ENCODE assay signal across 30 cellular contexts in genomic region chr3:46191730-46192129, GRCh38. TPM values are rescaled to one million over a fixed set of nuclear protein-coding genes. Genes with fewer than 3 reads are reported as not detected.
DNase-seq lines count a peak whose midpoint lies in the region; ATAC-seq, FAIRE-seq and TF ChIP-seq lines count a peak whose summit lies in the region.
"Had no signal": no experiment of that assay in that cellular context is flagged by ENCODE, and none has a peak within 500 bp of the region (broad histone marks: within the 10 kb centered on the region; RNA-seq: fewer than 3 reads in every experiment).

No MANE protein-coding gene starts in this region.

- no peak overlapping the region for H2BK120ac ChIP-seq in mesendoderm (ENCODE audit: low read depth, low read length)

- H3K56ac ChIP-seq in mesendoderm (ENCODE audit: low read length), result no peak overlapping the region

- no peaks in the 10 kb centered on the region for H3K79me1 ChIP-seq in mesendoderm (ENCODE audit: low read length)

- H3K9ac ChIP-seq in mesendoderm (ENCODE audit: low read length) (no peak overlapping the region), kidney (ENCODE audit: low read length in 2 of 2) (no peak overlapping the region)
- H3K9ac ChIP-seq: neural progenitor cell had no signal

- peaks cover 16% of the 10 kb centered on the region for H3K9me3 Mint-ChIP-seq in dendritic cell treated with granulocyte-macrophage colony-stimulating factor and Interleukin-4, amounts not matched to agents 40 ng/mL and 50 ng/mL, for 4 days
- H3K9me3 Mint-ChIP-seq in stimulated activated naive B cell treated with anti-CD40 and anti-IgM and Interleukin-4, amounts not matched to agents 10 μg/mL and 1 μg/mL and 100 μg/mL, for 72 hours, result peaks cover 11 to 20% of the 10 kb centered on the region in 2 donors

- no CpG with 5 or more reads among the region's 3 CpGs for WGBS in mesendoderm (ENCODE audit: extremely low coverage, insufficient coverage, low lambda C conversion rate)

- TF ChIP-seq CTCF in kidney (IDR thresholded peaks at IDR 0.05; ENCODE audit: borderline replicate concordance, extremely low read depth, insufficient read depth), result no peak

- H3K4ac ChIP-seq in mesendoderm (ENCODE audit: low read depth, low read length), result no peak overlapping the region

- H3K4me2 ChIP-seq in mesendoderm (ENCODE audit: low read length), result no peak overlapping the region
- H3K4me2 ChIP-seq: hepatocyte, neural progenitor cell had no signal

- no peak for DNase-seq in GM19239 (ENCODE audit: insufficient read length, low spot score)
- peak; percentile 82 to 93 for DNase-seq in NOMO-1 (lab: John Stamatoyannopoulos, UW; ENCODE audit: unreplicated experiment in 2 of 2)
- no peak for DNase-seq in stimulated activated naive B cell treated with anti-CD40 and anti-IgM and Interleukin-4, amounts not matched to agents 10 μg/mL and 1 μg/mL and 100 μg/mL, for 72 hours
- DNase-seq in mesendoderm, result no peak
- no peak for DNase-seq in kidney
- DNase-seq: activated CD8-positive, alpha-beta memory T cell treated with anti-CD3 and anti-CD28 coated beads, Interleukin-2, amount 50 U/mL, for 48 hours; activated naive CD8-positive, alpha-beta T cell treated with anti-CD3 and anti-CD28 coated beads for 36 hours; cerebellar nuclear complex; DMS79 treated with DMSO at 0.1 percent for 48 hours; effector CD4-positive, alpha-beta T cell; foreskin keratinocyte; immature natural killer cell; KBM-7; mucosa of descending colon; NCI-H1092; NCI-H187 treated with DMSO at 0.1 percent for 48 hours; NCI-H226; uterus; WERI-Rb-1 had no signal

- H3K27me3 Mint-ChIP-seq in dendritic cell treated with granulocyte-macrophage colony-stimulating factor and Interleukin-4, amounts not matched to agents 40 ng/mL and 50 ng/mL, for 4 days, result no peaks in the 10 kb centered on the region
- no peaks in the 10 kb centered on the region for H3K27me3 Mint-ChIP-seq in stimulated activated naive B cell treated with anti-CD40 and anti-IgM and Interleukin-4, amounts not matched to agents 10 μg/mL and 1 μg/mL and 100 μg/mL, for 72 hours

- H3K36me3 Mint-ChIP-seq in dendritic cell treated with granulocyte-macrophage colony-stimulating factor and Interleukin-4, amounts not matched to agents 40 ng/mL and 50 ng/mL, for 4 days (ENCODE audit: low read depth), result peaks cover 7% of the 10 kb centered on the region
- peaks cover 6 to 8% of the 10 kb centered on the region in 2 donors for H3K36me3 Mint-ChIP-seq in stimulated activated naive B cell treated with anti-CD40 and anti-IgM and Interleukin-4, amounts not matched to agents 10 μg/mL and 1 μg/mL and 100 μg/mL, for 72 hours

- H3K27me3 ChIP-seq in mesendoderm (ENCODE audit: insufficient read depth, low read length, poor library complexity), result no peaks in the 10 kb centered on the region
- H3K27me3 ChIP-seq: foreskin keratinocyte, hepatocyte, neural progenitor cell, uterus had no signal

- no peaks in the 10 kb centered on the region for H3K36me3 ChIP-seq in mesendoderm (ENCODE audit: control insufficient read depth, insufficient read depth, low read length)
- no peaks in the 10 kb centered on the region for H3K36me3 ChIP-seq in kidney (ENCODE audit: control insufficient read depth in 1 of 2, insufficient read depth in 2 of 2, low read length in 2 of 2)
- H3K36me3 ChIP-seq: neural progenitor cell, uterus, WERI-Rb-1 had no signal

- H2BK15ac ChIP-seq in mesendoderm (replicated peaks; ENCODE audit: low read depth), result no peak overlapping the region

- H3K4me3 Mint-ChIP-seq in dendritic cell treated with granulocyte-macrophage colony-stimulating factor and Interleukin-4, amounts not matched to agents 40 ng/mL and 50 ng/mL, for 4 days, result no peak overlapping the region
- H3K4me3 Mint-ChIP-seq in stimulated activated naive B cell treated with anti-CD40 and anti-IgM and Interleukin-4, amounts not matched to agents 10 μg/mL and 1 μg/mL and 100 μg/mL, for 72 hours, result no peak overlapping the region
- H3K4me3 Mint-ChIP-seq: activated naive CD8-positive, alpha-beta T cell treated with anti-CD3 and anti-CD28 coated beads for 36 hours; immature natural killer cell; neural progenitor cell had no signal

- no peak overlapping the region for H2BK5ac ChIP-seq in mesendoderm (ENCODE audit: low read length)

- no peak overlapping the region for H4K8ac ChIP-seq in mesendoderm (ENCODE audit: low read depth, low read length)

- no peaks in the 10 kb centered on the region for H3K4me1 ChIP-seq in mesendoderm (ENCODE audit: control insufficient read depth, low read depth, low read length)
- H3K4me1 ChIP-seq in kidney (ENCODE audit: control insufficient read depth in 1 of 2, insufficient read depth in 1 of 2, low read depth in 1 of 2, low read length in 2 of 2), result no peaks in the 10 kb centered on the region
- H3K4me1 ChIP-seq: foreskin keratinocyte, neural progenitor cell, uterus had no signal

- no peak overlapping the region for H4K5ac ChIP-seq in mesendoderm (ENCODE audit: low read length)

- no peak overlapping the region for H3K27ac ChIP-seq in mesendoderm (ENCODE audit: low read depth, low read length)
- no peak overlapping the region for H3K27ac ChIP-seq in kidney (ENCODE audit: low read depth in 2 of 2, low read length in 2 of 2)
- H3K27ac ChIP-seq: foreskin keratinocyte, hepatocyte, neural progenitor cell, SK-N-MC, uterus, WERI-Rb-1 had no signal

- H3K23ac ChIP-seq in mesendoderm (ENCODE audit: low read length), result no peak overlapping the region

- no peaks in the 10 kb centered on the region for H3K79me2 ChIP-seq in mesendoderm (ENCODE audit: control insufficient read depth, insufficient read depth, low read length)
- H3K79me2 ChIP-seq: hepatocyte had no signal

- H3K27ac Mint-ChIP-seq in dendritic cell treated with granulocyte-macrophage colony-stimulating factor and Interleukin-4, amounts not matched to agents 40 ng/mL and 50 ng/mL, for 4 days, result peak overlapping the region; percentile 50
- H3K27ac Mint-ChIP-seq in stimulated activated naive B cell treated with anti-CD40 and anti-IgM and Interleukin-4, amounts not matched to agents 10 μg/mL and 1 μg/mL and 100 μg/mL, for 72 hours, result no peak overlapping the region
- H3K27ac Mint-ChIP-seq: activated naive CD8-positive, alpha-beta T cell treated with anti-CD3 and anti-CD28 coated beads for 36 hours; immature natural killer cell; neural progenitor cell had no signal

- ATAC-seq in stimulated activated naive B cell treated with anti-CD40 and anti-IgM and Interleukin-4, amounts not matched to agents 10 μg/mL and 1 μg/mL and 100 μg/mL, for 72 hours (replicated peaks), result peak; percentile 22 to 33
- ATAC-seq in HG03571 (IDR thresholded peaks at IDR 0.05; ENCODE audit: unreplicated experiment), result no peak
- ATAC-seq: foreskin keratinocyte, mucosa of descending colon had no signal

- H3K9me3 ChIP-seq in kidney (ENCODE audit: control insufficient read depth in 1 of 2, low read length in 2 of 2), result peaks cover 6 to 7% of the 10 kb centered on the region in 2 donors

- peak; percentile 83 for FAIRE-seq in GM19239 (lab: Jason Lieb, UNC)
- no peak for FAIRE-seq in kidney (lab: Jason Lieb, UNC)
- FAIRE-seq: H54, RCC 7860 had no signal

- H3K18ac ChIP-seq in mesendoderm (ENCODE audit: low read length), result no peak overlapping the region

- H3K4me3 ChIP-seq in mesendoderm (ENCODE audit: low read length), result no peak overlapping the region
- H3K4me3 ChIP-seq in kidney (ENCODE audit: low read length in 2 of 2), result no peak overlapping the region
- H3K4me3 ChIP-seq: hepatocyte, mucosa of descending colon, neural progenitor cell, SK-N-MC, uterus had no signal

- H3K4me1 Mint-ChIP-seq in dendritic cell treated with granulocyte-macrophage colony-stimulating factor and Interleukin-4, amounts not matched to agents 40 ng/mL and 50 ng/mL, for 4 days (ENCODE audit: low read depth), result peaks cover 51% of the 10 kb centered on the region
- H3K4me1 Mint-ChIP-seq in stimulated activated naive B cell treated with anti-CD40 and anti-IgM and Interleukin-4, amounts not matched to agents 10 μg/mL and 1 μg/mL and 100 μg/mL, for 72 hours, result peaks cover 20 to 31% of the 10 kb centered on the region in 2 donors
- H3K4me1 Mint-ChIP-seq: neural progenitor cell had no signal

- intact Hi-C loops in dendritic cell treated with granulocyte-macrophage colony-stimulating factor and Interleukin-4, amounts not matched to agents 40 ng/mL and 50 ng/mL, for 4 days (cut with micrococcal nuclease), result no loop called here
- intact Hi-C loops in kidney (cut with DNase I), result no loop called here

- H2AK5ac ChIP-seq in mesendoderm (ENCODE audit: low read length), result no peak overlapping the region

RNA-seq across cellular contexts. Expression of gene CCR1, which starts 16.4 kb away (rescaled TPM):
- polyA plus RNA-seq in mesendoderm (2013, experiment 1 of 2), result 0.15 TPM
- 0.15 TPM for polyA plus RNA-seq in mesendoderm (2013, experiment 2 of 2)
- total RNA-seq in kidney, result 13.8 TPM
- polyA plus RNA-seq in kidney (ENCODE audit: insufficient read depth, low read depth, low replicate concordance), result 7.4 TPM
- total RNA-seq: epithelial cell of proximal tubule, foreskin keratinocyte had no signal
- polyA plus RNA-seq: foreskin keratinocyte had no signal

RNA-seq across cellular contexts. Expression of gene CCR3, which starts 50.5 kb away (rescaled TPM):
- polyA plus RNA-seq in mesendoderm (2013, experiment 1 of 2), result 0.08 TPM
- polyA plus RNA-seq in mesendoderm (2013, experiment 2 of 2), result 0.06 TPM
- not detected for total RNA-seq in kidney
- not detected for polyA plus RNA-seq in kidney (ENCODE audit: insufficient read depth, low read depth, low replicate concordance)
- total RNA-seq: activated naive CD8-positive, alpha-beta T cell treated with anti-CD3 and anti-CD28 coated beads for 36 hours; epithelial cell of proximal tubule; foreskin keratinocyte; hepatocyte; posterior vena cava; skeletal muscle tissue; temporal lobe; uterus had no signal
- polyA plus RNA-seq: foreskin keratinocyte had no signal

Comparison
In these comparisons a context has a peak if more than half of its experiments do, and no peak if none do; other contexts are left out.
1. DNase-seq: peak in NOMO-1 (2 of 2); none in GM19239 (single experiment), stimulated activated naive B cell treated with anti-CD40 and anti-IgM and Interleukin-4, amounts not matched to agents 10 μg/mL and 1 μg/mL and 100 μg/mL, for 72 hours (single experiment), mesendoderm (single experiment) and kidney (single experiment).